7 cellular contexts compared by ENCODE assay signal in genomic region chr17:66301418-66301863, GRCh38. TPM values are rescaled to one million over a fixed set of nuclear protein-coding genes. Genes with fewer than 3 reads are reported as not detected.
DNase-seq lines count a peak whose midpoint lies in the region; ATAC-seq and TF ChIP-seq lines count a peak whose summit lies in the region.

No MANE protein-coding gene starts in this region.

- peak overlapping the region; percentile 90 for H3K4me3 Mint-ChIP-seq in activated B cell treated with CpG ODN at 0.5 μM for 24 hours
- H3K4me3 Mint-ChIP-seq in stimulated activated effector memory CD8-positive, alpha-beta T cell treated with anti-CD3 and anti-CD28 coated beads, Interleukin-12 subunit alpha, Interleukin-12 subunit beta, amount 100 ng/mL, for 72 hours, result peak overlapping the region; percentile 93

- H3K27me3 ChIP-seq in iPS DF 6.9 (ENCODE audit: control insufficient read depth, insufficient read depth, low read length), result peaks cover 2% of the 10 kb centered on the region; the same call in 1 of the 2 replicates

- peaks cover 11% of the 10 kb centered on the region for H3K4me1 Mint-ChIP-seq in activated B cell treated with CpG ODN at 0.5 μM for 24 hours
- peaks cover 38% of the 10 kb centered on the region for H3K4me1 Mint-ChIP-seq in stimulated activated effector memory CD8-positive, alpha-beta T cell treated with anti-CD3 and anti-CD28 coated beads, Interleukin-12 subunit alpha, Interleukin-12 subunit beta, amount 100 ng/mL, for 72 hours

- peaks cover 7% of the 10 kb centered on the region for H3K4me1 ChIP-seq in HEK293 (ENCODE audit: control insufficient read depth, insufficient read depth, low read length)
- peaks cover 4% of the 10 kb centered on the region; the same call in 1 of the 2 replicates for H3K4me1 ChIP-seq in iPS DF 6.9 (ENCODE audit: control insufficient read depth, insufficient read depth, low read length)

- CTCF ChIA-PET in HEK293 (lab: Yijun Ruan, JAX), result interaction anchor here (0.6 to 1.4 kb wide), 2 partner anchors 11 to 16 kb away, joined by 3 to 4 read pairs; no protein-coding TSS in a partner anchor
- CTCF ChIA-PET in activated B cell treated with CpG ODN at 0.5 μM for 24 hours (lab: Charles Lee), result no interaction called here

- H3K4me3 ChIP-seq in HEK293 (ENCODE audit: low read depth, low read length), result peak overlapping the region; percentile 72
- H3K4me3 ChIP-seq in iPS DF 6.9 (ENCODE audit: low read length), result peak overlapping the region; percentile 58; the same call in 1 of the 2 replicates

- no peak overlapping the region; the same call in 1 of the 2 replicates for H3K27ac ChIP-seq in HEK293 (ENCODE audit: extremely low read depth, low read depth, low read length)
- no peak overlapping the region for H3K27ac ChIP-seq in iPS DF 6.9 (ENCODE audit: low read length)

- peak overlapping the region; percentile 42 for H3K27ac Mint-ChIP-seq in activated B cell treated with CpG ODN at 0.5 μM for 24 hours
- H3K27ac Mint-ChIP-seq in stimulated activated effector memory CD8-positive, alpha-beta T cell treated with anti-CD3 and anti-CD28 coated beads, Interleukin-12 subunit alpha, Interleukin-12 subunit beta, amount 100 ng/mL, for 72 hours, result peak overlapping the region; percentile 96

- no peak for TF ChIP-seq CTCF in HEK293 (tag by site-specific recombination; IDR thresholded peaks at IDR 0.05)
- TF ChIP-seq CTCF in activated B cell treated with CpG ODN at 0.5 μM for 24 hours (IDR thresholded peaks at IDR 0.05), result no peak

- H3K36me3 Mint-ChIP-seq in activated B cell treated with CpG ODN at 0.5 μM for 24 hours (ENCODE audit: low read depth), result no peaks in the 10 kb centered on the region
- peaks cover 29% of the 10 kb centered on the region for H3K36me3 Mint-ChIP-seq in stimulated activated effector memory CD8-positive, alpha-beta T cell treated with anti-CD3 and anti-CD28 coated beads, Interleukin-12 subunit alpha, Interleukin-12 subunit beta, amount 100 ng/mL, for 72 hours

- intact Hi-C loops in activated B cell treated with CpG ODN at 0.5 μM for 24 hours (cut with micrococcal nuclease), result no loop called here

- POLR2A ChIA-PET in HEK293 (lab: Yijun Ruan, JAX), result interaction anchor here (1.1 to 1.7 kb wide), 4 partner anchors 25 to 266 kb away, joined by 3 to 4 read pairs (median 3); no protein-coding TSS in a partner anchor
- POLR2A ChIA-PET in activated B cell treated with CpG ODN at 0.5 μM for 24 hours (lab: Charles Lee), result interaction anchor here (0.6 to 1.1 kb wide), 2 partner anchors 40 to 140 kb away, joined by 4 to 10 read pairs; no protein-coding TSS in a partner anchor

- WGBS in iPS DF 6.9 (ENCODE audit: insufficient coverage, insufficient read length), result no CpG with 5 or more reads among the region's 12 CpGs

- H3K27me3 Mint-ChIP-seq in activated B cell treated with CpG ODN at 0.5 μM for 24 hours, result peaks cover 24% of the 10 kb centered on the region

- peaks cover 0 to under 1% of the 10 kb centered on the region in 2 experiments; a peak in 1 of 3 replicates for H3K36me3 ChIP-seq in HEK293 (ENCODE audit: control insufficient read depth in 2 of 2, insufficient read depth in 1 of 2, low read length in 2 of 2)
- no peaks in the 10 kb centered on the region for H3K36me3 ChIP-seq in iPS DF 6.9 (ENCODE audit: control insufficient read depth, insufficient read depth, low read length)

- H3K9me3 Mint-ChIP-seq in activated B cell treated with CpG ODN at 0.5 μM for 24 hours, result no peaks in the 10 kb centered on the region
- no peaks in the 10 kb centered on the region for H3K9me3 Mint-ChIP-seq in stimulated activated effector memory CD8-positive, alpha-beta T cell treated with anti-CD3 and anti-CD28 coated beads, Interleukin-12 subunit alpha, Interleukin-12 subunit beta, amount 100 ng/mL, for 72 hours

- DNase-seq in activated B cell treated with CpG ODN at 0.5 μM for 24 hours, result no peak
- no peak for DNase-seq in iPS DF 6.9 (ENCODE audit: low read depth, low spot score)
- DNase-seq in stimulated activated effector memory CD8-positive, alpha-beta T cell treated with anti-CD3 and anti-CD28 coated beads, Interleukin-12 subunit alpha, Interleukin-12 subunit beta, amount 100 ng/mL, for 72 hours (ENCODE audit: low spot score in 2 of 2), result no peak
- DNase-seq in C1 segment of cervical spinal cord (lab: John Stamatoyannopoulos, UW), result no peak
- DNase-seq in midbrain (lab: John Stamatoyannopoulos, UW), result no peak
- no peak for DNase-seq in NCI-H2081 treated with DMSO at 0.1 percent for 48 hours (lab: John Stamatoyannopoulos, UW)

- no peaks in the 10 kb centered on the region for H3K9me3 ChIP-seq in HEK293 (ENCODE audit: control insufficient read depth, insufficient read depth, low read depth, low read length)
- H3K9me3 ChIP-seq in iPS DF 6.9 (ENCODE audit: control insufficient read depth, insufficient read depth, low read length), result no peaks in the 10 kb centered on the region

- ATAC-seq in activated B cell treated with CpG ODN at 0.5 μM for 24 hours (ENCODE audit: low read depth), result no peak
- ATAC-seq in stimulated activated effector memory CD8-positive, alpha-beta T cell treated with anti-CD3 and anti-CD28 coated beads, Interleukin-12 subunit alpha, Interleukin-12 subunit beta, amount 100 ng/mL, for 72 hours, result no peak

TF ChIP-seq in HEK293, 187 proteins besides CTCF, POLR2A, EP300 and RAD21:
- TF ChIP-seq KLF16 (tag by site-specific recombination; IDR thresholded peaks at IDR 0.05), result no peak
- TF ChIP-seq ZNF473 (tag by site-specific recombination; IDR thresholded peaks at IDR 0.05), result no peak
- TF ChIP-seq ZNF26 (tag by site-specific recombination; IDR thresholded peaks at IDR 0.05), result no peak
- no peak for TF ChIP-seq TCF7L2 (IDR thresholded peaks at IDR 0.05; ENCODE audit: borderline replicate concordance, low read depth, low read length)
- no peak for TF ChIP-seq ZNF239 (tag by site-specific recombination; IDR thresholded peaks at IDR 0.05)
- peak; percentile 87 for TF ChIP-seq MYNN (tag by site-specific recombination; IDR thresholded peaks at IDR 0.05; ENCODE audit: borderline replicate concordance)

RNA-seq across cellular contexts. Expression of gene PRKCA, which starts 1.0 kb away (rescaled TPM):
- total RNA-seq in activated B cell treated with CpG ODN at 0.5 μM for 24 hours, result 1.4 and 2.2 TPM in 2 replicates
